ENCODE assay signal across 8 cellular contexts in the genomic region with DNA sequence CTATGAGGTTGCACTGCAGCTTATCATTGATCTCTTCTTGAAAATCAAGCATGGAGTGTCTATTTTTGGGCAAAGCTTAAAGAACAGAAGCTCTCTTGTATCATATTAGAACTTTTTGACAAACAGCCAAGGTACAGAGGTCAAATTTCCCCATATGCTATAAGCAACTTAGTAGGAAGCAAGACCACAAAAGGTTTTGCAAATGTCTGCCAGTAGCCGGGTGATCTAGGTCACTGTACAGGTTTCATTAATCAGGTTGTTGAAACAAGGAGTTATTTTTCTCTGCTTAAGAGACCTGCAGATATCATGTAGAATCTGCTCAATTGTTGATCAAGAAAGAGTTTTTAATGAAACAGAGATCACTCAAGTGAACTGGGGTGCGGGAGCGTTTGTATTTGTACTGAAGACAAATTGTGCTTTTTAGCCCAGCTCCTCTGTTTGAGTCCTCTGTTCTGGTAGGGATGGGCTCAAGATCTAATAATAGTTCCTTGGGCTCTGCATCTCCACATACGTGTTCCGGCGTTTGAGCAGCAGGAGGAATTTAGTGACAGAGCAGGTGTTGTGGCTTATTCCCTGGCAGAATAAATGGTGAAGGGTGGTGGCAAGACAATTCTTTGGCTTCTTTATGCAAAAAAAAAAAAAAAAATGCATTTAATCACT. TPM values are rescaled to one million over a fixed set of nuclear protein-coding genes. Genes with fewer than 3 reads are reported as not detected.
DNase-seq lines count a peak whose midpoint lies in the region; ATAC-seq, FAIRE-seq and TF ChIP-seq lines count a peak whose summit lies in the region.

No MANE protein-coding gene starts in this region.

- no peak overlapping the region for H2AFZ ChIP-seq in HepG2 (ENCODE audit: low read length)

- peak; percentile 51 for FAIRE-seq in HepG2 (lab: Jason Lieb, UNC)

- H3K9me3 ChIP-seq in HepG2 (ENCODE audit: low read length), result no peaks in the 10 kb centered on the region

- TF ChIP-seq CTCF in astrocyte of the spinal cord (IDR thresholded peaks at IDR 0.05; ENCODE audit: low read depth, low read length) (no peak), HepG2 (CRISPR knock-in tag; IDR thresholded peaks at IDR 0.05) (no peak)

- no peak for TF ChIP-seq RAD21 in HepG2 (CRISPR knock-in tag; IDR thresholded peaks at IDR 0.05)

- peak in 1 of 2 experiments; percentile 71; a peak in 1 of 4 replicates for TF ChIP-seq EP300 in HepG2 (IDR thresholded peaks at IDR 0.05; ENCODE audit: low read depth in 2 of 2, low read length in 2 of 2)
- no peak for TF ChIP-seq EP300 in HepG2 (CRISPR knock-in tag; IDR thresholded peaks at IDR 0.05; ENCODE audit: borderline replicate concordance)

- peak; percentile 3 for ATAC-seq in HepG2
- no peak for ATAC-seq in GM18909 (IDR thresholded peaks at IDR 0.05; ENCODE audit: poor library complexity, unreplicated experiment)
- no peak for ATAC-seq in GM19324 (IDR thresholded peaks at IDR 0.05; ENCODE audit: low FRiP score, unreplicated experiment)
- no peak for ATAC-seq in HG03139 (IDR thresholded peaks at IDR 0.05; ENCODE audit: unreplicated experiment)

- no TSS peak for BruUV-seq in HepG2 (replicated peaks; lab: Mats Ljungman, UMichigan)

- peak; percentile 20 for DNase-seq in DMS79 (lab: John Stamatoyannopoulos, UW)
- peak; percentile 89 for DNase-seq in LHCN-M2 (ENCODE audit: low read depth)
- peak; percentile 78 for DNase-seq in astrocyte of the spinal cord (ENCODE audit: low read depth, low spot score)
- DNase-seq in HepG2 (ENCODE audit: low spot score), result peak; percentile 95

- H3K36me3 ChIP-seq in HepG2 (replicated peaks in 1 of 2; ENCODE audit: control insufficient read depth in 1 of 2, insufficient read depth in 2 of 2, low read length in 2 of 2) (no peaks in the 10 kb centered on the region), urinary bladder (ENCODE audit: insufficient read depth) (no peaks in the 10 kb centered on the region)

- peaks cover 28% of the 10 kb centered on the region for H3K79me2 ChIP-seq in HepG2 (ENCODE audit: insufficient read depth, low read length)

- peaks cover 46% of the 10 kb centered on the region for H3K4me1 ChIP-seq in HepG2 (ENCODE audit: insufficient read depth, low read length)
- no peaks in the 10 kb centered on the region for H3K4me1 ChIP-seq in urinary bladder (ENCODE audit: insufficient read depth)

- peaks cover 0 to 10% of the 10 kb centered on the region in 2 experiments; a peak in 1 of 5 replicates for H3K27me3 ChIP-seq in HepG2 (ENCODE audit: control insufficient read depth in 1 of 2, insufficient read depth in 2 of 2, low read length in 2 of 2)

- H3K27ac ChIP-seq in HepG2 (ENCODE audit: extremely low read length, insufficient read depth, low read length) (peak overlapping the region; percentile 59), urinary bladder (ENCODE audit: low read depth) (no peak overlapping the region)

- peak overlapping the region; percentile 42 for H3K9ac ChIP-seq in HepG2 (ENCODE audit: insufficient read depth, low read depth, low read length)

- peak in 1 of 2 experiments; percentile 48; a peak in 1 of 4 replicates for TF ChIP-seq POLR2A in HepG2 (IDR thresholded peaks at IDR 0.05; ENCODE audit: insufficient read depth in 1 of 2, low read depth in 2 of 2, low read length in 2 of 2)

- intact Hi-C loops in HepG2 (cut with micrococcal nuclease; ENCODE audit: unreplicated experiment), result loop anchor here (1.0 to 10.0 kb wide), 5 partner anchors 512 to 1525 kb away; no protein-coding TSS in a partner anchor

- peaks cover 18% of the 10 kb centered on the region for H4K20me1 ChIP-seq in HepG2 (ENCODE audit: insufficient read depth, low read length)

- H3K4me3 ChIP-seq in astrocyte of the spinal cord (ENCODE audit: low read depth, low read length), result no peak overlapping the region
- H3K4me3 ChIP-seq in HepG2 (replicated peaks in 1 of 3; ENCODE audit: insufficient read depth in 1 of 3, low read depth in 2 of 3, low read length in 3 of 3), result peak overlapping the region; percentile 6 to 31 (median 13); a peak in 4 of 6 replicates
- H3K4me3 ChIP-seq in urinary bladder (ENCODE audit: low read depth, low read length), result peak overlapping the region; percentile 10

- CTCF ChIA-PET in HepG2 (lab: Yijun Ruan, JAX; ENCODE audit: low intra/inter-chr PET ratio, low total read pairs), result interaction anchor here (0.7 kb wide), 1 partner anchor 627 kb away, joined by 3 read pairs; no protein-coding TSS in a partner anchor

- POLR2A ChIA-PET in HepG2 (lab: Yijun Ruan, JAX), result interaction anchor here (0.7 to 1.8 kb wide), 7 partner anchors 9 to 1071 kb away, joined by 3 to 7 read pairs (median 4); no protein-coding TSS in a partner anchor

- 17% methylated on average over 6 of the region's 6 CpGs for WGBS in HepG2 (ENCODE audit: low lambda C conversion rate)
- 26% methylated on average over 6 of the region's 6 CpGs for WGBS in urinary bladder

- in situ Hi-C loops in astrocyte of the spinal cord (cut with HindIII; ENCODE audit: low sequenced_read_pairs), result no loop called here
- in situ Hi-C loops in HepG2 (cut with HindIII; ENCODE audit: extremely low pct_ligation_motif_present, low pct_unique_long_range_greater_than_20kb), result loop anchor here (5.0 to 25.0 kb wide), 6 partner anchors 217 to 1542 kb away; no protein-coding TSS in a partner anchor

- H3K4me2 ChIP-seq in HepG2 (ENCODE audit: low read depth, low read length), result peak overlapping the region; percentile 97

TF ChIP-seq in HepG2, 621 proteins besides CTCF, POLR2A, EP300 and RAD21 (continues in another document):
- no peak for TF ChIP-seq DR1 (CRISPR knock-in tag; IDR thresholded peaks at IDR 0.05)
- no peak for TF ChIP-seq ZFP36 (IDR thresholded peaks at IDR 0.05; ENCODE audit: borderline replicate concordance, low read depth, low read length, partially characterized antibody)
- peak; percentile 20; the same call in 1 of the 2 replicates for TF ChIP-seq ZKSCAN8 (CRISPR knock-in tag; IDR thresholded peaks at IDR 0.05; ENCODE audit: borderline replicate concordance)
- TF ChIP-seq NONO (IDR thresholded peaks at IDR 0.05), result no peak
- 0 out of 2 replicates have a peak, but pooled peaks have one; percentile 22 for TF ChIP-seq NONO (CRISPR knock-in tag; conservative IDR thresholded peaks at IDR 0.05)
- TF ChIP-seq SOX13 (IDR thresholded peaks at IDR 0.05), result no peak
- peak in 1 of 2 experiments; percentile 59; a peak in 1 of 4 replicates for TF ChIP-seq SOX13 (CRISPR knock-in tag; conservative IDR thresholded peaks at IDR 0.05 in 1 of 2, IDR thresholded peaks at IDR 0.05 in 1 of 2)
- TF ChIP-seq NFE2L2 (IDR thresholded peaks at IDR 0.05; ENCODE audit: low read length), result no peak
- no peak for TF ChIP-seq LRRFIP1 (CRISPR knock-in tag; conservative IDR thresholded peaks at IDR 0.05)
- peak in 1 of 2 experiments; percentile 27; a peak in 1 of 4 replicates for TF ChIP-seq NR2F1 (CRISPR knock-in tag; IDR thresholded peaks at IDR 0.05)
- TF ChIP-seq ZNF570 (CRISPR knock-in tag; IDR thresholded peaks at IDR 0.05; ENCODE audit: borderline replicate concordance), result no peak
- TF ChIP-seq YY1 (IDR thresholded peaks at IDR 0.05; ENCODE audit: insufficient read depth, insufficient replicate concordance, low read depth, low read length), result peak; percentile 55
- 0 out of 2 replicates have a peak, but pooled peaks have one; percentile 30 for TF ChIP-seq SAP130 (CRISPR knock-in tag; IDR thresholded peaks at IDR 0.05; ENCODE audit: low read depth)

RNA-seq across cellular contexts. Expression of gene CITED2, which starts 4.3 kb away (rescaled TPM):
- 210 and 256 TPM in 2 replicates for total RNA-seq in LHCN-M2 (2014; rRNA removed)
- 357 TPM for polyA plus RNA-seq in LHCN-M2 (2012)
- 16.8 and 17.6 TPM in 2 replicates for total RNA-seq in HepG2 (2016; rRNA removed; fragmentation: Illumina TruSeq; extraction: Trizol)
- total RNA-seq in HepG2 (2016; cell fraction: cytosol; rRNA removed; fragmentation: Illumina TruSeq; extraction: Trizol; ENCODE audit: low read depth), result 3.3 and 5.6 TPM in 2 replicates
- 12.5 and 18.6 TPM in 2 replicates for total RNA-seq in HepG2 (2016; cell fraction: insoluble cytoplasmic fraction; rRNA removed; fragmentation: Illumina TruSeq; extraction: Trizol)
- 8.2 and 9.8 TPM in 2 replicates for total RNA-seq in HepG2 (2016; cell fraction: membrane; rRNA removed; fragmentation: Illumina TruSeq; extraction: Trizol)
- total RNA-seq in HepG2 (2016; cell fraction: nucleus; rRNA removed; fragmentation: Illumina TruSeq; extraction: Trizol), result 10.2 and 12.3 TPM in 2 replicates
- polyA plus RNA-seq in HepG2 (2011; rRNA removed), result 57.2 and 66.8 TPM in 2 replicates
- 22.6 and 34.2 TPM in 2 replicates for polyA plus RNA-seq in HepG2 (2011; cell fraction: cytosol; rRNA removed)
- polyA plus RNA-seq in HepG2 (2011; cell fraction: nucleus; rRNA removed), result 38.3 and 44.4 TPM in 2 replicates
- polyA plus RNA-seq in HepG2 (2012), result 27.9 and 37.4 TPM in 2 replicates
- polyA plus RNA-seq in HepG2 (2016; cell fraction: cytosol; fragmentation: Illumina TruSeq; extraction: Trizol; ENCODE audit: low read depth), result 4.1 and 4.2 TPM in 2 replicates
- polyA plus RNA-seq in HepG2 (2016; cell fraction: insoluble cytoplasmic fraction; fragmentation: Illumina TruSeq; extraction: Trizol; ENCODE audit: low read depth), result 26.3 and 33.5 TPM in 2 replicates
- polyA plus RNA-seq in HepG2 (2016; cell fraction: membrane; fragmentation: Illumina TruSeq; extraction: Trizol; ENCODE audit: low read depth), result 7.9 and 8.1 TPM in 2 replicates
- 29.6 and 30.7 TPM in 2 replicates for polyA plus RNA-seq in HepG2 (2016; cell fraction: nucleus; fragmentation: Illumina TruSeq; extraction: Trizol; ENCODE audit: insufficient read depth, low read depth)
- 17.4 and 116 TPM in 2 replicates for polyA minus RNA-seq in HepG2 (2011; rRNA and poly(A)+ RNA removed; ENCODE audit: low replicate concordance)
- polyA minus RNA-seq in HepG2 (2011; cell fraction: cytosol; rRNA and poly(A)+ RNA removed), result 48.9 and 60.6 TPM in 2 replicates
- 23.0 and 29.2 TPM in 2 replicates for polyA minus RNA-seq in HepG2 (2011; cell fraction: nucleus; rRNA and poly(A)+ RNA removed)
- 32.4 TPM for total RNA-seq in urinary bladder
- 70.8 TPM for polyA plus RNA-seq in urinary bladder

Comparison
In these comparisons a context has a peak if more than half of its experiments do, and no peak if none do; other contexts are left out.
1. DNase-seq: peak in every context shown above with its lines; median percentile 95 in HepG2; 89 in LHCN-M2; 78 in astrocyte of the spinal cord; 20 in DMS79.